In the genomic region with DNA sequence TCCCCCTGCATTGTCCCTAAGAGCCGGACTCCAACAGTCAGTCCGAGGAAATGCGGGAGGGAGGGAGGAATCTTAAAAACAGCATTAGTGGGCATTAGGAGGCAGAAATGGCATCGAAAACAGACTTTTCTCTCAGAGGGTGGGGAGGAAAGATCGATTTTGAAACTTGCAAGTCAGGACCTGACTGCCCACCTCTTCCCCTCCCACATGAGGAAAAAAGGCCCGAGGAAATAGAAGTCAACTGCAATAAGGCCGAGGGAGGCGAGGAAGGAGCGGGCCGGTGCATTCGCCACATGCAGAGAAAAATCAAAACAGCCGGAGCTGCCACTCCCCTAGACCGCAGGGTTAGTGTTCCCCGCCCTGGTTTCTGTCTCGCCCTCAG, we compare ENCODE assay signal across 2 cellular contexts.
TF ChIP-seq lines count a peak whose summit lies in the region.

No MANE protein-coding gene starts in this region.

TF ChIP-seq in GM12878, 131 proteins besides CTCF, POLR2A, EP300 and RAD21:
- no peak for TF ChIP-seq HDAC2 (IDR thresholded peaks at IDR 0.05)
- peak; percentile 90; the same call in 1 of the 2 replicates for TF ChIP-seq EZH2 (IDR thresholded peaks at IDR 0.05; ENCODE audit: borderline replicate concordance, control insufficient read depth, low read depth, low read length)

TF ChIP-seq in neural cell, 6 proteins besides CTCF, POLR2A, EP300 and RAD21:
- no peak for TF ChIP-seq EZH2 (IDR thresholded peaks at IDR 0.05; ENCODE audit: borderline replicate concordance, insufficient read depth, low read length, poor library complexity, severe bottlenecking)
- TF ChIP-seq POLR2AphosphoS5 (IDR thresholded peaks at IDR 0.05), result peak; percentile 61
